Comparison of ENCODE assay signal across 8 cellular contexts in the genomic region with DNA sequence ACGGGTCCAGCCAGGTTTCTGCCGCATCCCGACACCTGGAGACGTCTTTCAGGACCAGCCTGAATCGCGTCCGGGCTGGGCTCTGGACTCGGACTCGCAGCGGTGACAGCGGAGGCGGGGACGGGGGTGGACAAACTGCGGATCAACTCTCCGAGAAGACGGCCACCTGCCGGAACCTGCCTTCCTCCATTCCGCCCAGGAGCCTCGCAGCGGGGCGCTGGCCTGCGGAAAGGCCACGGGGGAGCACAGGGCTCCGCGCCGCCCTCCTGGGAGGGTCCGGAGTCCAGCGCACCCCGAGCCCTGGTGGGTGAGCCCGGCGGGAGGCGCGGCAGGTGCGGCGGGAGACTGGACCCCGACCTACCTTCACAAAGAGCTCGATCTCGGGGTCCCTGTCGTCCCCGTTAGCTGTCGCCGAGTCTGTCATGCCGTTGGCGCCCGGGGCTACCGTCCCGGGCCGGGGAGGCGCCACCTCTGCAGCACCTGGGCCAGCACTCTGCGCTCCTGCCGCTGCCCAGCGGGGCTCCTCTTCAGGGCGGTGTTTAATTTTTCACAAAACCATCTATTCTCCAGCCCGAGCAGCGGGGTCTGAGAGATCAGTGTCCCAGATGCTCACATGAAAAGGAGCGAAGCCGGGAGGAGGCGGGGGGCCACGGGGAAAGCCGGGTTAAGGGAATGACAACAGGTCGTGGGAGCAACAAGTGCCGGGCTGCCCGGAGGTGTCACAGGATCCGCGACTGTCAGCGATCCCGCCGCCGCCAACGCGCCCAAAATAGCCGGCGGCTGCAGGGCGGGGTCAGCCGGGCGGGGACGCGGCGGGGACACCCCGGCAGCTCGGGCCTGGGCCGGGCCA. TPM values are rescaled to one million over a fixed set of nuclear protein-coding genes. Genes with fewer than 3 reads are reported as not detected.
A peak's percentile ranks its signal among the peaks of the same experiment; 100 is the strongest.
DNase-seq lines count a peak whose midpoint lies in the region; ATAC-seq, FAIRE-seq and TF ChIP-seq lines count a peak whose summit lies in the region.

A gene (minus strand): TSS at position 742 of the 850 bp plus-strand sequence. CDS start 318 bp downstream, at position 424.

- no TSS peak for BruUV-seq in mammary epithelial cell (replicated peaks; lab: Mats Ljungman, UMichigan)

- H4K20me1 ChIP-seq in mammary epithelial cell (ENCODE audit: insufficient read depth, low read length): no peaks in the 10 kb centered on the region

- peaks cover 29% of the 10 kb centered on the region for H3K27me3 Mint-ChIP-seq in stimulated activated naive CD8-positive, alpha-beta T cell treated with anti-CD3 and anti-CD28 coated beads, Interleukin-15, Interleukin-2, amounts not matched to agents 100 ng/mL and 50 ng/mL, for 24 hours

- H3K9me3 ChIP-seq in mammary epithelial cell (replicated peaks; ENCODE audit: insufficient read depth, low read length): no peaks in the 10 kb centered on the region

- H3K4me3 Mint-ChIP-seq in stimulated activated naive CD8-positive, alpha-beta T cell treated with anti-CD3 and anti-CD28 coated beads, Interleukin-15, Interleukin-2, amounts not matched to agents 100 ng/mL and 50 ng/mL, for 24 hours: peak within 1 kb of the TSS; percentile 82

- peak within 1 kb of the TSS; percentile 14 to 48 (median 27) for H3K4me3 ChIP-seq in mammary epithelial cell (replicated peaks in 1 of 3; ENCODE audit: insufficient read depth in 1 of 3, low read depth in 2 of 3, low read length in 3 of 3)
- H3K4me3 ChIP-seq in lower leg skin (ENCODE audit: low read depth, poor library complexity, severe bottlenecking): peak within 1 kb of the TSS; percentile 20

- peaks cover 10% of the 10 kb centered on the region for H3K4me1 ChIP-seq in mammary epithelial cell (ENCODE audit: insufficient read depth, low read length)

- dilution Hi-C loops in mammary epithelial cell (cut with HindIII; ENCODE audit: low sequenced_read_pairs): no loop called here

- H3K27ac ChIP-seq in mammary epithelial cell (ENCODE audit: insufficient read depth, low read depth, low read length): no peak within 1 kb of the TSS

- TF ChIP-seq POLR2A in GM12892 (IDR thresholded peaks at IDR 0.05; ENCODE audit: low read depth, low read length): no peak
- TF ChIP-seq POLR2A in lower leg skin (IDR thresholded peaks at IDR 0.05): no peak

- peaks cover 55% of the 10 kb centered on the region for H3K4me1 Mint-ChIP-seq in stimulated activated naive CD8-positive, alpha-beta T cell treated with anti-CD3 and anti-CD28 coated beads, Interleukin-15, Interleukin-2, amounts not matched to agents 100 ng/mL and 50 ng/mL, for 24 hours (ENCODE audit: low read depth)

- TF ChIP-seq CTCF in mammary epithelial cell (conservative IDR thresholded peaks at IDR 0.05 in 1 of 2, IDR thresholded peaks at IDR 0.05 in 1 of 2; ENCODE audit: extremely low read depth in 1 of 2, insufficient read depth in 1 of 2, low read depth in 1 of 2, low read length in 2 of 2) (no peak), lower leg skin (IDR thresholded peaks at IDR 0.05) (no peak)

- no peak within 1 kb of the TSS for H3K9ac ChIP-seq in mammary epithelial cell (ENCODE audit: insufficient read depth, low read length)

- H3K36me3 Mint-ChIP-seq in stimulated activated naive CD8-positive, alpha-beta T cell treated with anti-CD3 and anti-CD28 coated beads, Interleukin-15, Interleukin-2, amounts not matched to agents 100 ng/mL and 50 ng/mL, for 24 hours (ENCODE audit: low read depth): no peaks in the 10 kb centered on the region

- H3K36me3 ChIP-seq in mammary epithelial cell (ENCODE audit: insufficient read depth, low read length): no peaks in the 10 kb centered on the region

- FAIRE-seq in GM12892 (lab: Jason Lieb, UNC): no peak

- H3K79me2 ChIP-seq in mammary epithelial cell (ENCODE audit: insufficient read depth, low read length): no peaks in the 10 kb centered on the region

- H3K4me2 ChIP-seq in mammary epithelial cell (ENCODE audit: insufficient read depth, low read depth, low read length): peak within 1 kb of the TSS; percentile 87

- intact Hi-C loops in mammary epithelial cell (cut with micrococcal nuclease) (no loop called here), lower leg skin (cut with DNase I; ENCODE audit: low total_unique reads) (no loop called here)

- CTCF ChIA-PET in mammary epithelial cell (lab: Charles Lee; ENCODE audit: low non-redundant PET): no interaction called here

- peak; percentile 34 for DNase-seq in GM12892 (ENCODE audit: insufficient read length)
- DNase-seq in T-helper 1 cell: peak; percentile 12 to 25 (median 19)
- no peak for DNase-seq in mammary epithelial cell
- peak in 1 of 2 donors; percentile 86 for DNase-seq in lower leg skin (ENCODE audit: low spot score in 2 of 2)
- DNase-seq in MV-4-11 (lab: John Stamatoyannopoulos, UW): no peak
- DNase-seq in NCI-H128 (lab: John Stamatoyannopoulos, UW; ENCODE audit: unreplicated experiment): no peak

- WGBS in mammary epithelial cell (ENCODE audit: low coverage, missing lambda C conversion rate): 2% methylated on average over 29 of the region's 82 CpGs
- WGBS in lower leg skin, 2 donors: 1 to 2% methylated on average over 51 to 56 of the region's 82 CpGs

- no peak for ATAC-seq in GM19467 (IDR thresholded peaks at IDR 0.05; ENCODE audit: unreplicated experiment)

- H3K27ac Mint-ChIP-seq in stimulated activated naive CD8-positive, alpha-beta T cell treated with anti-CD3 and anti-CD28 coated beads, Interleukin-15, Interleukin-2, amounts not matched to agents 100 ng/mL and 50 ng/mL, for 24 hours: peak within 1 kb of the TSS; percentile 42

- peaks cover 35% of the 10 kb centered on the region for H3K27me3 ChIP-seq in mammary epithelial cell (ENCODE audit: insufficient read depth, low read length)

- in situ Hi-C loops in mammary epithelial cell (cut with MboI; ENCODE audit: low sequenced_read_pairs in 2 of 2): no loop called here

- H3K9me3 Mint-ChIP-seq in stimulated activated naive CD8-positive, alpha-beta T cell treated with anti-CD3 and anti-CD28 coated beads, Interleukin-15, Interleukin-2, amounts not matched to agents 100 ng/mL and 50 ng/mL, for 24 hours: no peaks in the 10 kb centered on the region

- H2AFZ ChIP-seq in mammary epithelial cell (ENCODE audit: low read depth, low read length): peak within 1 kb of the TSS; percentile 70

RNA-seq across cellular contexts. Expression of the gene that starts here (rescaled TPM):
- 0.13 TPM for polyA plus RNA-seq in GM12892 (2012; ENCODE audit: missing spikeins)
- total RNA-seq in mammary epithelial cell: not detected
- polyA plus RNA-seq in mammary epithelial cell: not detected
- not detected for polyA minus RNA-seq in mammary epithelial cell
- 1 to 10 TPM; 1.2 to 1.9 (median 1.4) TPM for total RNA-seq in lower leg skin

Comparison
In these comparisons a context has a peak if more than half of its experiments do, and no peak if none do; other contexts are left out.
1. DNase-seq: peak in GM12892 (single experiment) and T-helper 1 cell (5 of 5); none in mammary epithelial cell (single experiment), MV-4-11 (single experiment) and NCI-H128 (single experiment).